9 cellular contexts compared by ENCODE assay signal in genomic region chr3:184636774-184637316, GRCh38.
DNase-seq lines count a peak whose midpoint lies in the region; ATAC-seq, FAIRE-seq and TF ChIP-seq lines count a peak whose summit lies in the region.
"Had no signal": no experiment of that assay in that cellular context is flagged by ENCODE, and none has a peak within 500 bp of the region (broad histone marks: within the 10 kb centered on the region; RNA-seq: fewer than 3 reads in every experiment).

No MANE protein-coding gene starts in this region.

- DNase-seq in Daoy (ENCODE audit: low read depth) (peak; percentile 89), PC-9 (peak; percentile 83 to 87), astrocyte (ENCODE audit: low read depth) (peak; percentile 84), neural crest cell (ENCODE audit: low read depth, low spot score) (no peak), RKO (ENCODE audit: low spot score) (no peak), SK-N-DZ (ENCODE audit: low spot score) (no peak), globus pallidus (ENCODE audit: low spot score) (no peak)
- DNase-seq: heart left ventricle had no signal

- no peaks in the 10 kb centered on the region for H3K9me2 ChIP-seq in PC-9 (ENCODE audit: insufficient read depth)

- no peak overlapping the region for H2AFZ ChIP-seq in PC-9
- no peak overlapping the region for H2AFZ ChIP-seq in astrocyte (ENCODE audit: low read depth, low read length)

- H3K4me2 ChIP-seq in PC-9 (peak overlapping the region; percentile 39), astrocyte (ENCODE audit: low read length) (peak overlapping the region; percentile 54)

- no peak for ATAC-seq in HG03460 (IDR thresholded peaks at IDR 0.05; ENCODE audit: unreplicated experiment)

- H3K4me1 Mint-ChIP-seq in astrocyte (ENCODE audit: low read depth, unreplicated experiment): peaks cover 23% of the 10 kb centered on the region
- peaks cover 35% of the 10 kb centered on the region for H3K4me1 Mint-ChIP-seq in neural crest cell

- H3K27ac ChIP-seq in PC-9: no peak overlapping the region
- H3K27ac ChIP-seq in astrocyte (ENCODE audit: low read depth, low read length): no peak overlapping the region
- H3K27ac ChIP-seq: heart left ventricle had no signal

- no peak overlapping the region for H3K9ac ChIP-seq in astrocyte (ENCODE audit: low read length)

- H3K36me3 ChIP-seq in PC-9 (ENCODE audit: low read depth) (no peaks in the 10 kb centered on the region), astrocyte (ENCODE audit: insufficient read depth, low read length) (no peaks in the 10 kb centered on the region)
- H3K36me3 ChIP-seq: heart left ventricle had no signal

- no TSS peak for BruUV-seq in PC-9 (replicated peaks; lab: Mats Ljungman, UMichigan)

- intact Hi-C loops in PC-9 (cut with micrococcal nuclease; ENCODE audit: unreplicated experiment): loop anchor here (1.0 to 5.0 kb wide), 4 partner anchors 16 to 90 kb away; no protein-coding TSS in a partner anchor

- H3K36me3 Mint-ChIP-seq in astrocyte (ENCODE audit: low read depth, unreplicated experiment): peaks cover 2% of the 10 kb centered on the region
- H3K36me3 Mint-ChIP-seq in neural crest cell (ENCODE audit: low read depth): no peaks in the 10 kb centered on the region

- no peaks in the 10 kb centered on the region for H3K9me3 ChIP-seq in PC-9 (ENCODE audit: insufficient read depth, low read depth)
- no peaks in the 10 kb centered on the region for H3K9me3 ChIP-seq in astrocyte (ENCODE audit: insufficient read depth, low read depth, low read length)
- H3K9me3 ChIP-seq: heart left ventricle had no signal

- peaks cover 2% of the 10 kb centered on the region for H3K9me3 Mint-ChIP-seq in astrocyte (ENCODE audit: unreplicated experiment)
- H3K9me3 Mint-ChIP-seq in neural crest cell: no peaks in the 10 kb centered on the region

- peaks cover 61% of the 10 kb centered on the region for H3K4me1 ChIP-seq in PC-9 (replicated peaks; ENCODE audit: insufficient read depth)
- peaks cover 12% of the 10 kb centered on the region for H3K4me1 ChIP-seq in astrocyte (ENCODE audit: insufficient read depth, low read length)

- H3K27me3 Mint-ChIP-seq in astrocyte (ENCODE audit: low read depth, unreplicated experiment) (peaks cover 5% of the 10 kb centered on the region), neural crest cell (ENCODE audit: low read depth) (no peaks in the 10 kb centered on the region)

- no peak for FAIRE-seq in astrocyte (lab: Jason Lieb, UNC)

- CTCF ChIA-PET in PC-9 (lab: Charles Lee): interaction anchor here (0.8 to 1.4 kb wide), 3 partner anchors 34 to 265 kb away, joined by 3 to 13 read pairs (median 10); partner anchors contain the start of gene EPHB3

- H3F3A ChIP-seq in PC-9 (ENCODE audit: insufficient read depth, low read depth): peaks cover 35% of the 10 kb centered on the region

- POLR2A ChIA-PET in PC-9 (lab: Charles Lee; ENCODE audit: unreplicated experiment): interaction anchor here (0.6 kb wide), 2 partner anchors 8 to 19 kb away, joined by 4 to 5 read pairs; no protein-coding TSS in a partner anchor

- no peak for TF ChIP-seq CTCF in PC-9 (conservative IDR thresholded peaks at IDR 0.05)
- no peak for TF ChIP-seq CTCF in astrocyte (IDR thresholded peaks at IDR 0.05; ENCODE audit: insufficient read depth, low read depth, low read length)
- TF ChIP-seq CTCF in neural crest cell (conservative IDR thresholded peaks at IDR 0.05): no peak

- H4K20me1 ChIP-seq in PC-9 (ENCODE audit: insufficient read depth) (no peaks in the 10 kb centered on the region), astrocyte (ENCODE audit: insufficient read depth, low read length) (no peaks in the 10 kb centered on the region)

- H3K27ac Mint-ChIP-seq in astrocyte (ENCODE audit: unreplicated experiment) (peak overlapping the region; percentile 29), neural crest cell (ENCODE audit: unreplicated experiment) (no peak overlapping the region)

- H3K79me2 ChIP-seq in PC-9 (ENCODE audit: low read depth) (no peaks in the 10 kb centered on the region), astrocyte (ENCODE audit: insufficient read depth, low read length) (no peaks in the 10 kb centered on the region)

- H3K27me3 ChIP-seq in PC-9 (ENCODE audit: insufficient read depth, low read depth): no peaks in the 10 kb centered on the region
- peaks cover 25% of the 10 kb centered on the region for H3K27me3 ChIP-seq in astrocyte (ENCODE audit: insufficient read depth, low read length)
- H3K27me3 ChIP-seq: heart left ventricle had no signal

- H3K4me3 ChIP-seq in PC-9 (no peak overlapping the region), astrocyte (ENCODE audit: insufficient read depth, low read depth, low read length) (no peak overlapping the region)
- H3K4me3 ChIP-seq: heart left ventricle had no signal

- H3K4me3 Mint-ChIP-seq in astrocyte (ENCODE audit: unreplicated experiment): peak overlapping the region; percentile 13
- peak overlapping the region; percentile 32 for H3K4me3 Mint-ChIP-seq in neural crest cell

Comparison
In these comparisons a context has a peak if more than half of its experiments do, and no peak if none do; other contexts are left out.
1. DNase-seq: peak in Daoy (single experiment), PC-9 (2 of 2) and astrocyte (single experiment); none in neural crest cell (single experiment), RKO (single experiment), SK-N-DZ (single experiment) and globus pallidus (single experiment).